13 cellular contexts compared by ENCODE assay signal in the genomic region with DNA sequence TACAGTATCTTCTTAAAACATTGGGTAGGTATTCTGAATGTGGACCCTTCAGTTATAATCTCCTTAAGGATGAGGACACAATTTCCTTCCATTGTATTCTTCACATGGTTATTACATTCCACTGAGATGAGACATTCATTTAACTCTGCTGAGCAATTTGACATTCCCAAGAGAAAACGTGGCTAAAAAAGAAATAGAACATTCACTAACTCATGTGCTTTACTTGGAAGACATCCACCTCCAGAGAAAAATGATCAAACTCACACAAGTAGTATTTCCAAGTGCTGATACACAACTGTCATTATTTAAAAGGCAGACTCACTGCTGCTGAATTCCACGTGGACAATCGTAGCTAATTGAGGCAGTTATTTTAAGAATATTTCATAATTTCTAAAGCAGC.
DNase-seq lines count a peak whose midpoint lies in the region; ATAC-seq and TF ChIP-seq lines count a peak whose summit lies in the region.
"Had no signal": no experiment of that assay in that cellular context is flagged by ENCODE, and none has a peak within 500 bp of the region (broad histone marks: within the 10 kb centered on the region; RNA-seq: fewer than 3 reads in every experiment).

No MANE protein-coding gene starts in this region.

- H3K4me1 ChIP-seq in SK-N-SH (ENCODE audit: control insufficient read depth in 1 of 2, insufficient read depth in 2 of 2, low read depth in 1 of 2, low read length in 1 of 2) (peaks cover 5 to 36% of the 10 kb centered on the region in 2 experiments; a peak in 3 of 4 replicates), foreskin keratinocyte (peaks cover 34% of the 10 kb centered on the region), Caco-2 (no peaks in the 10 kb centered on the region)

- peak in 1 of 2 experiments; percentile 93; a peak in 2 of 4 replicates for TF ChIP-seq EP300 in SK-N-SH (IDR thresholded peaks at IDR 0.05; ENCODE audit: borderline replicate concordance in 1 of 2, low read depth in 1 of 2, low read length in 1 of 2)

- intact Hi-C loops in Caco-2 (cut with micrococcal nuclease; ENCODE audit: unreplicated experiment): no loop called here

- peak; percentile 72 for DNase-seq in GM03348 (ENCODE audit: low spot score)
- no peak for DNase-seq in SK-N-SH
- peak; percentile 94 to 98 for DNase-seq in foreskin keratinocyte
- DNase-seq in pulmonary artery endothelial cell (ENCODE audit: low read depth, low spot score): peak; percentile 98
- DNase-seq in MG63: no peak
- DNase-seq in Caco-2: no peak
- DNase-seq: GDM1, head of caudate nucleus, NCI-H187 had no signal

- no peaks in the 10 kb centered on the region for H3K36me3 Mint-ChIP-seq in Caco-2 (ENCODE audit: insufficient read depth, unreplicated experiment)
- H3K36me3 Mint-ChIP-seq: activated naive CD4-positive, alpha-beta T cell treated with anti-CD3 and anti-CD28 coated beads, Interleukin-2, amount 50 U/mL, for 24 hours had no signal

- no peak overlapping the region for H3K27ac Mint-ChIP-seq in Caco-2 (ENCODE audit: unreplicated experiment)
- H3K27ac Mint-ChIP-seq: activated naive CD4-positive, alpha-beta T cell treated with anti-CD3 and anti-CD28 coated beads, Interleukin-2, amount 50 U/mL, for 24 hours; stimulated activated naive CD8-positive, alpha-beta T cell treated with anti-CD3 and anti-CD28 coated beads, Interleukin-15, Interleukin-2, amounts not matched to agents 100 ng/mL and 50 ng/mL, for 24 hours had no signal

- no TSS peak for BruUV-seq in Caco-2 (replicated peaks; lab: Mats Ljungman, UMichigan)

- H3K27ac ChIP-seq in SK-N-SH (ENCODE audit: low read depth in 2 of 2, low read length in 1 of 2) (peak overlapping the region; percentile 50 to 98; a peak in 3 of 4 replicates), foreskin keratinocyte (peak overlapping the region; percentile 39)

- H3K9me2 ChIP-seq in SK-N-SH: no peaks in the 10 kb centered on the region

- no peak overlapping the region for H3K4me2 ChIP-seq in SK-N-SH

- 6% methylated on average over 3 of the region's 3 CpGs for WGBS in SK-N-SH (ENCODE audit: low lambda C conversion rate)

- no peaks in the 10 kb centered on the region for H3K79me2 ChIP-seq in SK-N-SH (ENCODE audit: insufficient read depth)

- H2AFZ ChIP-seq in SK-N-SH (ENCODE audit: low read depth): peak overlapping the region; percentile 59; the same call in 1 of the 2 replicates

- H3K9me3 ChIP-seq in SK-N-SH (no peaks in the 10 kb centered on the region), MG63 (no peaks in the 10 kb centered on the region), Caco-2 (no peaks in the 10 kb centered on the region)

- peaks cover 45% of the 10 kb centered on the region for H3F3A ChIP-seq in SK-N-SH (replicated peaks; ENCODE audit: insufficient read depth)

- H3K4me3 Mint-ChIP-seq in Caco-2 (ENCODE audit: unreplicated experiment): no peak overlapping the region
- H3K4me3 Mint-ChIP-seq: activated naive CD4-positive, alpha-beta T cell treated with anti-CD3 and anti-CD28 coated beads, Interleukin-2, amount 50 U/mL, for 24 hours; stimulated activated naive CD8-positive, alpha-beta T cell treated with anti-CD3 and anti-CD28 coated beads, Interleukin-15, Interleukin-2, amounts not matched to agents 100 ng/mL and 50 ng/mL, for 24 hours had no signal

- H3K27me3 ChIP-seq in SK-N-SH (ENCODE audit: insufficient read depth) (no peaks in the 10 kb centered on the region), foreskin keratinocyte (no peaks in the 10 kb centered on the region), MG63 (no peaks in the 10 kb centered on the region), Caco-2 (replicated peaks; ENCODE audit: control insufficient read depth, insufficient read depth, low read length) (no peaks in the 10 kb centered on the region)

- H3K4me1 Mint-ChIP-seq in Caco-2 (ENCODE audit: low read depth, unreplicated experiment): no peaks in the 10 kb centered on the region
- H3K4me1 Mint-ChIP-seq: activated naive CD4-positive, alpha-beta T cell treated with anti-CD3 and anti-CD28 coated beads, Interleukin-2, amount 50 U/mL, for 24 hours had no signal

- H3K36me3 ChIP-seq in SK-N-SH (replicated peaks in 1 of 2; ENCODE audit: control insufficient read depth in 1 of 2, insufficient read depth in 2 of 2, low read length in 1 of 2): no peaks in the 10 kb centered on the region
- no peaks in the 10 kb centered on the region for H3K36me3 ChIP-seq in MG63
- no peaks in the 10 kb centered on the region for H3K36me3 ChIP-seq in Caco-2 (ENCODE audit: control insufficient read depth, insufficient read depth, low read length)

- TF ChIP-seq CTCF in SK-N-SH (IDR thresholded peaks at IDR 0.05) (no peak), foreskin keratinocyte (conservative IDR thresholded peaks at IDR 0.05) (no peak), Caco-2 (IDR thresholded peaks at IDR 0.05; ENCODE audit: insufficient read depth in 1 of 2, low read depth in 1 of 2, low read length in 1 of 2, severe bottlenecking in 1 of 2, unreplicated experiment in 1 of 2) (no peak)

- ATAC-seq in foreskin keratinocyte (peak; percentile 79), HG03354 (IDR thresholded peaks at IDR 0.05; ENCODE audit: poor library complexity, severe bottlenecking, unreplicated experiment) (no peak), HG03469 (IDR thresholded peaks at IDR 0.05; ENCODE audit: unreplicated experiment) (no peak)

- TF ChIP-seq RAD21 in SK-N-SH (IDR thresholded peaks at IDR 0.05; ENCODE audit: low read length): no peak

- H3K9ac ChIP-seq in SK-N-SH: peak overlapping the region; percentile 35; the same call in 1 of the 2 replicates

- H3K4me3 ChIP-seq in SK-N-SH (ENCODE audit: low read depth in 2 of 2, low read length in 1 of 2): no peak overlapping the region
- no peak overlapping the region for H3K4me3 ChIP-seq in MG63
- no peak overlapping the region for H3K4me3 ChIP-seq in Caco-2 (ENCODE audit: low read depth, low read length)

- H3K9me3 Mint-ChIP-seq in Caco-2 (ENCODE audit: unreplicated experiment): no peaks in the 10 kb centered on the region

- POLR2A ChIA-PET in SK-N-SH (lab: Yijun Ruan, JAX) (no interaction called here), Caco-2 (lab: Charles Lee) (no interaction called here)

- no peaks in the 10 kb centered on the region for H4K20me1 ChIP-seq in SK-N-SH (ENCODE audit: insufficient read depth)

- CTCF ChIA-PET in SK-N-SH (lab: Yijun Ruan, JAX): no interaction called here
- CTCF ChIA-PET in Caco-2 (lab: Charles Lee): no interaction called here

- no peaks in the 10 kb centered on the region for H3K27me3 Mint-ChIP-seq in Caco-2 (ENCODE audit: insufficient read depth, unreplicated experiment)
- H3K27me3 Mint-ChIP-seq: activated naive CD4-positive, alpha-beta T cell treated with anti-CD3 and anti-CD28 coated beads, Interleukin-2, amount 50 U/mL, for 24 hours; stimulated activated naive CD8-positive, alpha-beta T cell treated with anti-CD3 and anti-CD28 coated beads, Interleukin-15, Interleukin-2, amounts not matched to agents 100 ng/mL and 50 ng/mL, for 24 hours had no signal

TF ChIP-seq in SK-N-SH, 30 proteins besides CTCF, POLR2A, EP300 and RAD21 (continues in another document):
- TF ChIP-seq, protein P1, sequence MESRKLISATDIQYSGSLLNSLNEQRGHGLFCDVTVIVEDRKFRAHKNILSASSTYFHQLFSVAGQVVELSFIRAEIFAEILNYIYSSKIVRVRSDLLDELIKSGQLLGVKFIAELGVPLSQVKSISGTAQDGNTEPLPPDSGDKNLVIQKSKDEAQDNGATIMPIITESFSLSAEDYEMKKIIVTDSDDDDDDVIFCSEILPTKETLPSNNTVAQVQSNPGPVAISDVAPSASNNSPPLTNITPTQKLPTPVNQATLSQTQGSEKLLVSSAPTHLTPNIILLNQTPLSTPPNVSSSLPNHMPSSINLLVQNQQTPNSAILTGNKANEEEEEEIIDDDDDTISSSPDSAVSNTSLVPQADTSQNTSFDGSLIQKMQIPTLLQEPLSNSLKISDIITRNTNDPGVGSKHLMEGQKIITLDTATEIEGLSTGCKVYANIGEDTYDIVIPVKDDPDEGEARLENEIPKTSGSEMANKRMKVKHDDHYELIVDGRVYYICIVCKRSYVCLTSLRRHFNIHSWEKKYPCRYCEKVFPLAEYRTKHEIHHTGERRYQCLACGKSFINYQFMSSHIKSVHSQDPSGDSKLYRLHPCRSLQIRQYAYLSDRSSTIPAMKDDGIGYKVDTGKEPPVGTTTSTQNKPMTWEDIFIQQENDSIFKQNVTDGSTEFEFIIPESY (IDR thresholded peaks at IDR 0.05; ENCODE audit: borderline replicate concordance, low read depth): no peak
- no peak for TF ChIP-seq MXI1 (IDR thresholded peaks at IDR 0.05; ENCODE audit: low read depth, low read length)
- TF ChIP-seq TEAD4 (IDR thresholded peaks at IDR 0.05; ENCODE audit: borderline replicate concordance, insufficient read depth): peak; percentile 97
- TF ChIP-seq GABPA (IDR thresholded peaks at IDR 0.05; ENCODE audit: low read depth): no peak
- TF ChIP-seq, protein P2, sequence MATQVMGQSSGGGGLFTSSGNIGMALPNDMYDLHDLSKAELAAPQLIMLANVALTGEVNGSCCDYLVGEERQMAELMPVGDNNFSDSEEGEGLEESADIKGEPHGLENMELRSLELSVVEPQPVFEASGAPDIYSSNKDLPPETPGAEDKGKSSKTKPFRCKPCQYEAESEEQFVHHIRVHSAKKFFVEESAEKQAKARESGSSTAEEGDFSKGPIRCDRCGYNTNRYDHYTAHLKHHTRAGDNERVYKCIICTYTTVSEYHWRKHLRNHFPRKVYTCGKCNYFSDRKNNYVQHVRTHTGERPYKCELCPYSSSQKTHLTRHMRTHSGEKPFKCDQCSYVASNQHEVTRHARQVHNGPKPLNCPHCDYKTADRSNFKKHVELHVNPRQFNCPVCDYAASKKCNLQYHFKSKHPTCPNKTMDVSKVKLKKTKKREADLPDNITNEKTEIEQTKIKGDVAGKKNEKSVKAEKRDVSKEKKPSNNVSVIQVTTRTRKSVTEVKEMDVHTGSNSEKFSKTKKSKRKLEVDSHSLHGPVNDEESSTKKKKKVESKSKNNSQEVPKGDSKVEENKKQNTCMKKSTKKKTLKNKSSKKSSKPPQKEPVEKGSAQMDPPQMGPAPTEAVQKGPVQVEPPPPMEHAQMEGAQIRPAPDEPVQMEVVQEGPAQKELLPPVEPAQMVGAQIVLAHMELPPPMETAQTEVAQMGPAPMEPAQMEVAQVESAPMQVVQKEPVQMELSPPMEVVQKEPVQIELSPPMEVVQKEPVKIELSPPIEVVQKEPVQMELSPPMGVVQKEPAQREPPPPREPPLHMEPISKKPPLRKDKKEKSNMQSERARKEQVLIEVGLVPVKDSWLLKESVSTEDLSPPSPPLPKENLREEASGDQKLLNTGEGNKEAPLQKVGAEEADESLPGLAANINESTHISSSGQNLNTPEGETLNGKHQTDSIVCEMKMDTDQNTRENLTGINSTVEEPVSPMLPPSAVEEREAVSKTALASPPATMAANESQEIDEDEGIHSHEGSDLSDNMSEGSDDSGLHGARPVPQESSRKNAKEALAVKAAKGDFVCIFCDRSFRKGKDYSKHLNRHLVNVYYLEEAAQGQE (IDR thresholded peaks at IDR 0.05; ENCODE audit: low read depth, low read length): no peak
- TF ChIP-seq JUND (IDR thresholded peaks at IDR 0.05): peak; percentile 96
- peak; percentile 93 for TF ChIP-seq FOSL2 (IDR thresholded peaks at IDR 0.05; ENCODE audit: borderline replicate concordance, low read depth)
- TF ChIP-seq TCF12 (IDR thresholded peaks at IDR 0.05): peak; percentile 90
- peak; percentile 91; the same call in 1 of the 2 replicates for TF ChIP-seq MEF2A (IDR thresholded peaks at IDR 0.05; ENCODE audit: borderline replicate concordance, low read depth)

Comparison
In these comparisons a context has a peak if more than half of its experiments do, and no peak if none do; other contexts are left out.
1. DNase-seq: peak in GM03348 (single experiment), foreskin keratinocyte (2 of 2) and pulmonary artery endothelial cell (single experiment); none in SK-N-SH (single experiment), MG63 (single experiment) and Caco-2 (0 of 2).